ENCODE assay signal across 18 cellular contexts in the genomic region with DNA sequence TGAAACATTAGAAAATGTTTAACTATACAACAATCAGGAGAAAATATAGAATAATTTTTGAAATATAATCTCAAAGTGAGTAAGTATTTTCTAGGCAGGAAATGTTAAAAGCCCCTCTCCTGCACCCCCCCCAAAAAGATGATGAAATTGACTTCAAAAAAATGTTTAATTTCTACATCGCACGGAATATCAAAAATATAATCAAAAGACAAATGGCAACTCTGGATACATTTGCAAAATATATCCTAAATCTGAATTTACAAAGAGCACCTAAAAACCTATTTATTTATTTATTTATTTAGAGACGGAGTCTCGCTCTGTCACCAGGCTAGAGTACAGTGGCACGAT. TPM values are rescaled to one million over a fixed set of nuclear protein-coding genes. Genes with fewer than 3 reads are reported as not detected.
"Had no signal": no experiment of that assay in that cellular context is flagged by ENCODE, and none has a peak within 500 bp of the region (broad histone marks: within the 10 kb centered on the region; RNA-seq: fewer than 3 reads in every experiment).

No MANE protein-coding gene starts in this region.

- H3K27me3 ChIP-seq: adrenal gland, dorsolateral prefrontal cortex, hepatocyte, left lung, tibial nerve had no signal

- H3K27ac Mint-ChIP-seq: activated T-cell treated with anti-CD3 and anti-CD28 coated beads, Interleukin-2, amount 50 U/mL, for 24 hours; stimulated activated naive B cell treated with anti-CD40 and anti-IgM and Interleukin-4, amounts not matched to agents 10 μg/mL and 1 μg/mL and 100 μg/mL, for 72 hours had no signal

- H3K4me3 Mint-ChIP-seq: activated T-cell treated with anti-CD3 and anti-CD28 coated beads, Interleukin-2, amount 50 U/mL, for 24 hours had no signal

- H3K4me3 ChIP-seq: adrenal gland, hepatocyte, left lung, mucosa of descending colon, tibial nerve had no signal

- DNase-seq: activated CD4-positive, alpha-beta memory T cell treated with anti-CD3 and anti-CD28 coated beads, Interleukin-2, amount 10 ng/mL, durations not matched to agents 7 days and 5 days; activated CD4-positive, alpha-beta T cell treated with anti-CD3 and anti-CD28 coated beads for 4 hours; activated T-cell treated with anti-CD3 and anti-CD28 coated beads, Interleukin-2, amount 50 U/mL, for 24 hours; dorsolateral prefrontal cortex; kidney; left lung; mammary epithelial cell; mucosa of descending colon; naive thymus-derived CD4-positive, alpha-beta T cell; stimulated activated CD4-positive, alpha-beta T cell treated with anti-CD3 and anti-CD28 coated beads, Interleukin-2, amount 100 ng/mL, for 48 hours; stimulated activated naive B cell treated with anti-CD40 and anti-IgM and Interleukin-4, amounts not matched to agents 10 μg/mL and 1 μg/mL and 100 μg/mL, for 72 hours; T-helper 2 cell had no signal

- H3K9me3 ChIP-seq: adrenal gland, left lung, mucosa of descending colon, tibial nerve had no signal

- H3K36me3 ChIP-seq: adrenal gland, left lung, tibial nerve had no signal

- ATAC-seq: esophagus mucosa; left lung; mucosa of descending colon; naive thymus-derived CD4-positive, alpha-beta T cell; stimulated activated naive B cell treated with anti-CD40 and anti-IgM and Interleukin-4, amounts not matched to agents 10 μg/mL and 1 μg/mL and 100 μg/mL, for 72 hours had no signal

- H3K9me3 Mint-ChIP-seq: activated CD4-positive, alpha-beta memory T cell treated with anti-CD3 and anti-CD28 coated beads, Interleukin-2, amount 10 ng/mL, durations not matched to agents 7 days and 5 days; activated naive CD4-positive, alpha-beta T cell treated with anti-CD3 and anti-CD28 coated beads, Interleukin-2, amount 50 U/mL, for 24 hours; activated T-cell treated with anti-CD3 and anti-CD28 coated beads, Interleukin-2, amount 50 U/mL, for 24 hours; stimulated activated naive B cell treated with anti-CD40 and anti-IgM and Interleukin-4, amounts not matched to agents 10 μg/mL and 1 μg/mL and 100 μg/mL, for 72 hours had no signal

- H3K79me2 ChIP-seq: hepatocyte had no signal

RNA-seq across cellular contexts. Expression of a gene that starts 36.9 kb away (rescaled TPM):
- total RNA-seq: activated CD4-positive, alpha-beta memory T cell treated with anti-CD3 and anti-CD28 coated beads, Interleukin-2, amount 10 ng/mL, durations not matched to agents 7 days and 5 days; adrenal gland; esophagus mucosa; hepatocyte; kidney; left lung; mammary epithelial cell; mucosa of descending colon; naive thymus-derived CD4-positive, alpha-beta T cell; posterior vena cava; tibial nerve had no signal
- polyA plus RNA-seq: adrenal gland; hepatocyte; mammary epithelial cell; naive thymus-derived CD4-positive, alpha-beta T cell had no signal

RNA-seq across cellular contexts. Expression of a gene that starts 44.9 kb away (rescaled TPM):
- total RNA-seq: activated CD4-positive, alpha-beta memory T cell treated with anti-CD3 and anti-CD28 coated beads, Interleukin-2, amount 10 ng/mL, durations not matched to agents 7 days and 5 days; adrenal gland; dorsolateral prefrontal cortex; esophagus mucosa; hepatocyte; kidney; left lung; mammary epithelial cell; mucosa of descending colon; naive thymus-derived CD4-positive, alpha-beta T cell; posterior vena cava; tibial nerve had no signal
- polyA plus RNA-seq: adrenal gland; hepatocyte; mammary epithelial cell; naive thymus-derived CD4-positive, alpha-beta T cell had no signal
